Comparison of ENCODE assay signal across 10 cellular contexts in genomic region chr5:132388244-132389050, GRCh38. TPM values are rescaled to one million over a fixed set of nuclear protein-coding genes. Genes with fewer than 3 reads are reported as not detected.
DNase-seq lines count a peak whose midpoint lies in the region.
"Had no signal": no experiment of that assay in that cellular context is flagged by ENCODE, and none has a peak within 500 bp of the region (broad histone marks: within the 10 kb centered on the region; RNA-seq: fewer than 3 reads in every experiment).

No MANE protein-coding gene starts in this region.

- H2BK15ac ChIP-seq in mesenchymal stem cell (ENCODE audit: low read depth, poor library complexity, severe bottlenecking), result peak overlapping the region; percentile 41

- 50% methylated on average over 8 of the region's 8 CpGs for WGBS in mesenchymal stem cell

- no peak overlapping the region for H2AFZ ChIP-seq in mesenchymal stem cell (ENCODE audit: low read depth, low read length)
- H2AFZ ChIP-seq in Karpas-422 (ENCODE audit: low read length), result no peak overlapping the region

- H2BK120ac ChIP-seq in mesenchymal stem cell (ENCODE audit: low read depth, low read length), result peak overlapping the region; percentile 59

- H2BK12ac ChIP-seq in mesenchymal stem cell (ENCODE audit: low read length in 2 of 2), result peak overlapping the region; percentile 69 to 95

- H3K27ac ChIP-seq in mesenchymal stem cell (ENCODE audit: low read length, poor library complexity, severe bottlenecking) (peak overlapping the region; percentile 99), Karpas-422 (ENCODE audit: low read length) (no peak overlapping the region)

- peak overlapping the region; percentile 4 for H3K27ac Mint-ChIP-seq in activated T-cell treated with anti-CD3 and anti-CD28 coated beads, Interleukin-2, amount 50 U/mL, for 24 hours

- H3K4me1 Mint-ChIP-seq in activated T-cell treated with anti-CD3 and anti-CD28 coated beads, Interleukin-2, amount 50 U/mL, for 24 hours (ENCODE audit: low read depth), result peaks cover 63% of the 10 kb centered on the region

- H3K23ac ChIP-seq in mesenchymal stem cell (ENCODE audit: low read length in 2 of 2), result no peak overlapping the region

- H3K9ac ChIP-seq in mesenchymal stem cell (ENCODE audit: low read length), result peak overlapping the region; percentile 73
- no peak overlapping the region for H3K9ac ChIP-seq in Karpas-422 (ENCODE audit: low read length)

- H3K4me2 ChIP-seq in mesenchymal stem cell (ENCODE audit: low read length, poor library complexity, severe bottlenecking), result no peak overlapping the region
- H3K4me2 ChIP-seq in Karpas-422 (ENCODE audit: low read depth, low read length, poor library complexity, severe bottlenecking), result no peak overlapping the region

- no peaks in the 10 kb centered on the region for H3K27me3 Mint-ChIP-seq in activated T-cell treated with anti-CD3 and anti-CD28 coated beads, Interleukin-2, amount 50 U/mL, for 24 hours

- peaks cover 34% of the 10 kb centered on the region for H3K4me1 ChIP-seq in mesenchymal stem cell (ENCODE audit: control insufficient read depth, insufficient read depth, low read depth, low read length)
- H3K4me1 ChIP-seq in Karpas-422 (ENCODE audit: low read length), result 0 out of 2 replicates have a peak, but pooled peaks cover 3% of the 10 kb centered on the region

- H4K20me1 ChIP-seq in Karpas-422 (ENCODE audit: insufficient read depth, low read depth, low read length), result no peaks in the 10 kb centered on the region

- H3K27me3 ChIP-seq in mesenchymal stem cell (ENCODE audit: control insufficient read depth in 1 of 2, insufficient read depth in 1 of 2, low read length in 2 of 2) (no peaks in the 10 kb centered on the region), Karpas-422 (ENCODE audit: low read length) (no peaks in the 10 kb centered on the region)

- no peaks in the 10 kb centered on the region for H3K9me3 ChIP-seq in mesenchymal stem cell (ENCODE audit: control insufficient read depth, low read length)
- H3K9me3 ChIP-seq in Karpas-422 (ENCODE audit: low read length), result no peaks in the 10 kb centered on the region

- peak overlapping the region; percentile 92 for H4K8ac ChIP-seq in mesenchymal stem cell (ENCODE audit: low read length)

- peaks cover 5 to 34% of the 10 kb centered on the region in 2 experiments for H3K36me3 ChIP-seq in mesenchymal stem cell (ENCODE audit: control insufficient read depth in 1 of 2, insufficient read depth in 2 of 2, low read depth in 1 of 2, low read length in 2 of 2)
- no peaks in the 10 kb centered on the region for H3K36me3 ChIP-seq in Karpas-422 (ENCODE audit: insufficient read depth, low read length)

- peak overlapping the region in 1 of 2 experiments; percentile 44 for H3K4me3 ChIP-seq in mesenchymal stem cell (ENCODE audit: insufficient read depth in 1 of 2, low read depth in 1 of 2, low read length in 2 of 2)
- no peak overlapping the region for H3K4me3 ChIP-seq in Karpas-422 (ENCODE audit: low read length)

- no peaks in the 10 kb centered on the region for H3K9me3 Mint-ChIP-seq in activated T-cell treated with anti-CD3 and anti-CD28 coated beads, Interleukin-2, amount 50 U/mL, for 24 hours

- H3K79me1 ChIP-seq in mesenchymal stem cell (replicated peaks; ENCODE audit: low read length, poor library complexity, severe bottlenecking), result peaks cover 8% of the 10 kb centered on the region

- H2BK5ac ChIP-seq in mesenchymal stem cell (ENCODE audit: low read depth, low read length, poor library complexity, severe bottlenecking), result peak overlapping the region; percentile 93

- peak overlapping the region; percentile 62 to 64 for H3K4ac ChIP-seq in mesenchymal stem cell (ENCODE audit: low read depth in 1 of 2, low read length in 2 of 2)

- H3K4me3 Mint-ChIP-seq in activated T-cell treated with anti-CD3 and anti-CD28 coated beads, Interleukin-2, amount 50 U/mL, for 24 hours, result no peak overlapping the region

- no peaks in the 10 kb centered on the region for H3K79me2 ChIP-seq in Karpas-422 (ENCODE audit: low read length)

- no peaks in the 10 kb centered on the region for H3K9me2 ChIP-seq in Karpas-422 (replicated peaks; ENCODE audit: insufficient read depth, low read length)

- H3K18ac ChIP-seq in mesenchymal stem cell (ENCODE audit: low read depth in 1 of 2, low read length in 2 of 2), result peak overlapping the region; percentile 50 to 55

- H3K14ac ChIP-seq in mesenchymal stem cell (ENCODE audit: low read length in 2 of 2), result no peak overlapping the region

- peak overlapping the region; percentile 100 for H2AK5ac ChIP-seq in mesenchymal stem cell (ENCODE audit: low read length, severe bottlenecking)

- peak overlapping the region; percentile 91 for H4K91ac ChIP-seq in mesenchymal stem cell (ENCODE audit: low read length)

- H3K36me3 Mint-ChIP-seq in activated T-cell treated with anti-CD3 and anti-CD28 coated beads, Interleukin-2, amount 50 U/mL, for 24 hours (ENCODE audit: low read depth), result peaks cover 17% of the 10 kb centered on the region

- DNase-seq in activated T-cell treated with anti-CD3 and anti-CD28 coated beads, Interleukin-2, amount 50 U/mL, for 24 hours, result no peak
- DNase-seq in activated T-cell treated with anti-CD3 and anti-CD28 coated beads for 4 hours (no peak), dermis blood vessel endothelial cell (peak; percentile 84), mesenchymal stem cell (peak; percentile 84), ureter (ENCODE audit: low spot score) (peak; percentile 56), iPS-NIHi7 (ENCODE audit: extremely low spot score) (no peak), retina (no peak), Karpas-422 (no peak)
- DNase-seq: stimulated activated CD4-positive, alpha-beta T cell treated with anti-CD3 and anti-CD28 coated beads, Interleukin-2, amount 100 ng/mL, for 48 hours; T-helper 2 cell had no signal

RNA-seq across cellular contexts. Expression of gene SLC22A5, which starts 18.9 kb away (rescaled TPM):
- total RNA-seq in dermis blood vessel endothelial cell (3.8 and 4.8 TPM in 2 replicates), ureter (23.2 TPM)
- 1.7 TPM for polyA plus RNA-seq in mesenchymal stem cell (2013, experiment 1 of 2)
- polyA plus RNA-seq in mesenchymal stem cell (2013, experiment 2 of 2), result 1.7 TPM
- total RNA-seq in Karpas-422 (2014; rRNA removed; shearing (Covaris generic); ENCODE audit: low replicate concordance), result 1.3 and 5.2 TPM in 2 replicates

Comparison
In these comparisons a context has a peak if more than half of its experiments do, and no peak if none do; other contexts are left out.
1. DNase-seq: peak in dermis blood vessel endothelial cell (single experiment), mesenchymal stem cell (single experiment) and ureter (single experiment); none in activated T-cell treated with anti-CD3 and anti-CD28 coated beads, Interleukin-2, amount 50 U/mL, for 24 hours (single experiment), activated T-cell treated with anti-CD3 and anti-CD28 coated beads for 4 hours (single experiment), iPS-NIHi7 (single experiment), retina (single experiment) and Karpas-422 (single experiment).